ENCODE assay signal across 16 cellular contexts in the genomic region with DNA sequence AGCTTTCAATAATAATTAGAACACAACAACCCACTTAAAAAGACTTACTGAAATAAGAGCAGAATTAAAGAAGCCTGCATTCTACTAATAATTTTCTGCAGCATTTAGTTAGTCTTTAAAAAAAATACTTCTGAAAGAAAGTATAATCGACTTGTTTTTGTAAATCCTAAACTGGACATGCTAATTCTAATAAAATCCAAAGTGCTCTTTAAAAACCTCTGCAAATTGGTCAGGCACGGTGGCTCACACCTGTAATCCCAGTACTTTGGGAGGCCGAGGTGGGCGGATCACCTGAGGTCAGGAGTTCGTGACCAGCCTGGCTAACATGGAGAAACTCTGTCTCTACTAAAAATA. TPM values are rescaled to one million over a fixed set of nuclear protein-coding genes. Genes with fewer than 3 reads are reported as not detected.
A peak's percentile ranks its signal among the peaks of the same experiment; 100 is the strongest.
DNase-seq lines count a peak whose midpoint lies in the region; ATAC-seq, FAIRE-seq and TF ChIP-seq lines count a peak whose summit lies in the region.
"Had no signal": no experiment of that assay in that cellular context is flagged by ENCODE, and none has a peak within 500 bp of the region (broad histone marks: within the 10 kb centered on the region; RNA-seq: fewer than 3 reads in every experiment).

No MANE protein-coding gene starts in this region.

- H3K9ac ChIP-seq in KMS-11: no peak overlapping the region

- no peaks in the 10 kb centered on the region for H3K9me3 Mint-ChIP-seq in CD4-positive, alpha-beta memory T cell
- H3K9me3 Mint-ChIP-seq in activated naive CD8-positive, alpha-beta T cell (ENCODE audit: low read depth): no peaks in the 10 kb centered on the region
- no peaks in the 10 kb centered on the region for H3K9me3 Mint-ChIP-seq in natural killer cell treated with Interleukin-12 subunit alpha and Interleukin-12 subunit beta and Interleukin-15 and Interleukin-18, amount 100 ng/mL, for 72 hours
- H3K9me3 Mint-ChIP-seq: WTC11 had no signal

- peak overlapping the region in 7 of 8 donors; percentile 16 to 87 (median 25) for H3K4me3 Mint-ChIP-seq in CD4-positive, alpha-beta memory T cell
- peak overlapping the region; percentile 58 for H3K4me3 Mint-ChIP-seq in activated naive CD8-positive, alpha-beta T cell
- H3K4me3 Mint-ChIP-seq in natural killer cell treated with Interleukin-12 subunit alpha and Interleukin-12 subunit beta and Interleukin-15 and Interleukin-18, amount 100 ng/mL, for 72 hours: peak overlapping the region; percentile 84
- H3K4me3 Mint-ChIP-seq: WTC11 had no signal

- CTCF ChIA-PET in CD4-positive, alpha-beta memory T cell (lab: Charles Lee; ENCODE audit: partially characterized antibody): interaction anchor here (0.7 to 7.4 kb wide), 39 partner anchors 9 to 215 kb away, joined by 3 to 177 read pairs (median 5); a partner anchor contains a TSS

- H3K27me3 Mint-ChIP-seq in CD4-positive, alpha-beta memory T cell: no peaks in the 10 kb centered on the region
- H3K27me3 Mint-ChIP-seq in activated naive CD8-positive, alpha-beta T cell: no peaks in the 10 kb centered on the region
- H3K27me3 Mint-ChIP-seq in natural killer cell treated with Interleukin-12 subunit alpha and Interleukin-12 subunit beta and Interleukin-15 and Interleukin-18, amount 100 ng/mL, for 72 hours: no peaks in the 10 kb centered on the region

- H3K4me1 Mint-ChIP-seq in CD4-positive, alpha-beta memory T cell: peaks cover 54 to 62% (median 56%) of the 10 kb centered on the region in 4 donors
- peaks cover 66% of the 10 kb centered on the region for H3K4me1 Mint-ChIP-seq in activated naive CD8-positive, alpha-beta T cell (ENCODE audit: low read depth)
- peaks cover 53 to 56% of the 10 kb centered on the region in 2 donors for H3K4me1 Mint-ChIP-seq in natural killer cell treated with Interleukin-12 subunit alpha and Interleukin-12 subunit beta and Interleukin-15 and Interleukin-18, amount 100 ng/mL, for 72 hours (ENCODE audit: low read depth in 2 of 2)

- intact Hi-C loops in CD4-positive, alpha-beta memory T cell (cut with micrococcal nuclease): loop anchor here (1.0 kb wide), 4 partner anchors 78 to 214 kb away; no protein-coding TSS in a partner anchor

- H3K4me2 ChIP-seq in KMS-11: peak overlapping the region; percentile 26; the same call in 1 of the 2 replicates

- no peak for FAIRE-seq in urothelium cell line (lab: Jason Lieb, UNC)
- FAIRE-seq: small intestine had no signal

- no peaks in the 10 kb centered on the region for H4K20me1 ChIP-seq in KMS-11 (ENCODE audit: insufficient read depth)

- H3K9me3 ChIP-seq in CD4-positive, alpha-beta memory T cell (ENCODE audit: control insufficient read depth in 1 of 2, low read length in 2 of 2): no peaks in the 10 kb centered on the region
- H3K9me3 ChIP-seq: Caco-2, suprapubic skin had no signal

- H3K36me3 ChIP-seq in CD4-positive, alpha-beta memory T cell (ENCODE audit: insufficient read depth, low read length): peaks cover 79% of the 10 kb centered on the region
- no peaks in the 10 kb centered on the region for H3K36me3 ChIP-seq in KMS-11 (ENCODE audit: insufficient read depth)
- H3K36me3 ChIP-seq: suprapubic skin had no signal

- peak overlapping the region; percentile 91 for H2AFZ ChIP-seq in KMS-11 (ENCODE audit: low read depth)

- H3K27ac ChIP-seq in CD4-positive, alpha-beta memory T cell (ENCODE audit: low read depth, low read length): peak overlapping the region; percentile 61
- no peak overlapping the region for H3K27ac ChIP-seq in KMS-11

- ATAC-seq in natural killer cell treated with Interleukin-12 subunit alpha and Interleukin-12 subunit beta and Interleukin-15 and Interleukin-18, amount 100 ng/mL, for 72 hours: no peak

- no peaks in the 10 kb centered on the region for H3K27me3 ChIP-seq in CD4-positive, alpha-beta memory T cell (ENCODE audit: insufficient read depth, low read length)
- no peaks in the 10 kb centered on the region for H3K27me3 ChIP-seq in KMS-11 (ENCODE audit: insufficient read depth, low read depth)
- H3K27me3 ChIP-seq: suprapubic skin had no signal

- H3K27ac Mint-ChIP-seq in CD4-positive, alpha-beta memory T cell: peak overlapping the region; percentile 82 to 92 (median 90)
- H3K27ac Mint-ChIP-seq in activated naive CD8-positive, alpha-beta T cell: peak overlapping the region; percentile 93
- H3K27ac Mint-ChIP-seq in natural killer cell treated with Interleukin-12 subunit alpha and Interleukin-12 subunit beta and Interleukin-15 and Interleukin-18, amount 100 ng/mL, for 72 hours: peak overlapping the region; percentile 93

- no peaks in the 10 kb centered on the region for H3K79me2 ChIP-seq in KMS-11 (ENCODE audit: insufficient read depth, low read depth)

- TF ChIP-seq CTCF in KMS-11 (conservative IDR thresholded peaks at IDR 0.05; ENCODE audit: low read depth, low read length): no peak

- DNase-seq in CD4-positive, alpha-beta memory T cell: no peak
- no peak for DNase-seq in natural killer cell treated with Interleukin-12 subunit alpha and Interleukin-12 subunit beta and Interleukin-15 and Interleukin-18, amount 100 ng/mL, for 72 hours (ENCODE audit: low spot score)
- DNase-seq in urothelium cell line (ENCODE audit: low spot score): no peak
- no peak for DNase-seq in central memory CD4-positive, alpha-beta T cell
- no peak for DNase-seq in NCI-H187 treated with DMSO at 0.1 percent for 48 hours (lab: John Stamatoyannopoulos, UW)
- DNase-seq in germinal center (ENCODE audit: low spot score): no peak
- DNase-seq: NCI-H2081 treated with DMSO at 0.1 percent for 48 hours had no signal

- H3K4me1 ChIP-seq in CD4-positive, alpha-beta memory T cell (ENCODE audit: insufficient read depth, low read length): peaks cover 59% of the 10 kb centered on the region
- peaks cover 17% of the 10 kb centered on the region for H3K4me1 ChIP-seq in KMS-11 (ENCODE audit: low read depth, poor library complexity, severe bottlenecking)
- H3K4me1 ChIP-seq: Caco-2 had no signal

- peaks cover 81 to 92% of the 10 kb centered on the region in 2 donors for H3K36me3 Mint-ChIP-seq in CD4-positive, alpha-beta memory T cell
- peaks cover 17% of the 10 kb centered on the region for H3K36me3 Mint-ChIP-seq in activated naive CD8-positive, alpha-beta T cell
- peaks cover 28% of the 10 kb centered on the region for H3K36me3 Mint-ChIP-seq in natural killer cell treated with Interleukin-12 subunit alpha and Interleukin-12 subunit beta and Interleukin-15 and Interleukin-18, amount 100 ng/mL, for 72 hours

- H3K4me3 ChIP-seq in CD4-positive, alpha-beta memory T cell (ENCODE audit: low read length in 2 of 2): no peak overlapping the region
- no peak overlapping the region for H3K4me3 ChIP-seq in KMS-11 (IDR thresholded peaks at IDR 0.05; ENCODE audit: insufficient read depth, low read depth, low read length)
- H3K4me3 ChIP-seq: suprapubic skin had no signal

- POLR2A ChIA-PET in CD4-positive, alpha-beta memory T cell (lab: Charles Lee; ENCODE audit: partially characterized antibody): interaction anchor here (0.7 to 6.1 kb wide), 21 partner anchors 10 to 215 kb away, joined by 3 to 76 read pairs (median 6); a partner anchor contains a TSS

RNA-seq across cellular contexts. Expression of a gene that starts 57.5 kb away (rescaled TPM):
- total RNA-seq in CD4-positive, alpha-beta memory T cell: 1 to 10 TPM; 3.1 to 4.7 TPM
- polyA plus RNA-seq in CD4-positive, alpha-beta memory T cell: under 1 TPM in 1 of 2 donors, not detected in 1; 0.55 TPM
- total RNA-seq in natural killer cell treated with Interleukin-12 subunit alpha and Interleukin-12 subunit beta and Interleukin-15 and Interleukin-18, amount 100 ng/mL, for 72 hours: 1 to 10 TPM in 1 of 2 donors, under 1 TPM in 1; 0.74 to 1.3 TPM
- total RNA-seq: Caco-2, cardiac septum, epithelial cell of proximal tubule, left cardiac atrium, suprapubic skin, WTC11 had no signal
- polyA plus RNA-seq: small intestine had no signal

Comparison
In these comparisons a context has a peak if more than half of its experiments do, and no peak if none do; other contexts are left out.
1. H3K4me3 Mint-ChIP-seq: peak in every context shown above with its lines; median percentile 84 in natural killer cell treated with Interleukin-12 subunit alpha and Interleukin-12 subunit beta and Interleukin-15 and Interleukin-18, amount 100 ng/mL, for 72 hours; 58 in activated naive CD8-positive, alpha-beta T cell; 25 in CD4-positive, alpha-beta memory T cell.